ENCODE assay signal across 23 cellular contexts in genomic region chr2:240329778-240330177, GRCh38.
"Had no signal": no experiment of that assay in that cellular context is flagged by ENCODE, and none has a peak within 500 bp of the region (broad histone marks: within the 10 kb centered on the region; RNA-seq: fewer than 3 reads in every experiment).

No MANE protein-coding gene starts in this region.

- H3K4me3 ChIP-seq: cardiac muscle cell had no signal

- H3K36me3 ChIP-seq: brain microvascular endothelial cell, cardiac muscle cell had no signal

- ATAC-seq: activated CD8-positive, alpha-beta T cell treated with anti-CD3 and anti-CD28 coated beads, Interleukin-2, amount 10 ng/mL, durations not matched to agents 7 days and 5 days; activated T-cell treated with anti-CD3 and anti-CD28 coated beads, Interleukin-2, amount 50 U/mL, for 4 hours; T-helper 17 cell; WTC11 had no signal

- H3K27me3 ChIP-seq: brain microvascular endothelial cell, cardiac muscle cell had no signal

- DNase-seq: activated CD4-positive, alpha-beta T cell treated with anti-CD3 and anti-CD28 coated beads for 48 hours; activated CD4-positive, alpha-beta T cell treated with anti-CD3 and anti-CD28 coated beads, Interleukin-2, amount 50 U/mL, for 4 hours; activated CD4-positive, CD25-positive, alpha-beta regulatory T cell treated with anti-CD3 and anti-CD28 coated beads, Interleukin-2, amount 50 U/mL, for 72 hours; activated CD8-positive, alpha-beta T cell treated with anti-CD3 and anti-CD28 coated beads, Interleukin-2, amount 10 ng/mL, durations not matched to agents 7 days and 5 days; activated gamma-delta T cell treated with Interleukin-2 at 50 U/mL for 16 hours; activated naive CD4-positive, alpha-beta T cell treated with anti-CD3 and anti-CD28 coated beads, Interleukin-2, amount 10 ng/mL, durations not matched to agents 7 days and 5 days; activated naive CD8-positive, alpha-beta T cell treated with anti-CD3 and anti-CD28 coated beads for 36 hours; activated T-cell treated with anti-CD3 and anti-CD28 coated beads, Interleukin-2, amount 50 U/mL, for 4 hours; brain microvascular endothelial cell; cerebellar nuclear complex; KG1; NCI-H1092; NCI-H1436; NCI-H1694 treated with DMSO at 0.1 percent for 48 hours; NCI-H2029 treated with DMSO at 0.1 percent for 48 hours; NCI-H446; NCI-H526; NCI-H82; SIG-M5; T-helper 17 cell; T-helper 9 cell had no signal

- H3K27ac ChIP-seq: brain microvascular endothelial cell, cardiac muscle cell had no signal
